In the genomic region with DNA sequence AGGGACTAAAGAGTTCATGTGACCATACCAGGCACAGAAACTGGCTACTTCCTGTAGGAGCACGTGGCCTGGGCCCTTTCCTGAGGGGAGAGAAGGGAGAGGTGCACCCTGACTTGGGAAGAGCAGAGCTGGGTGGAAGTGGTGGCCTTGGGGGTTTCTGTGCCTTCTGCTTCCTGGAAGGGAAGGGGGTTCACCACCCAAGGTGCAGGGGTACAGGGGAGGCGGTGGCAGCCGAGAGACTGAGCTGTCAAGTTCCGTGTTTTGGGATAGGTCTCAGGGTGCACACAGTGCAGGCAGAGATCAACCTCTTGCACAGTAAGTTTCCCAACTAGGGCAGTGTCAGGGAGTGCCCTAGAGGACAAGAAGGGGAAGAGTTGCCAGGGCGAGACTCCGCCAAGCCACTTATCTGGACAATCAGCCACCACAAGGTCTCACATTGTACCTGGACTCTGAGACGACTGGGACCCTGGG, we compare ENCODE assay signal across 14 cellular contexts. TPM values are rescaled to one million over a fixed set of nuclear protein-coding genes. Genes with fewer than 3 reads are reported as not detected.
DNase-seq lines count a peak whose midpoint lies in the region; ATAC-seq and TF ChIP-seq lines count a peak whose summit lies in the region.
"Had no signal": no experiment of that assay in that cellular context is flagged by ENCODE, and none has a peak within 500 bp of the region (broad histone marks: within the 10 kb centered on the region; RNA-seq: fewer than 3 reads in every experiment).

No MANE protein-coding gene starts in this region.

- no peak for ATAC-seq in activated T-cell treated with anti-CD3 and anti-CD28 coated beads, Interleukin-2, amount 50 U/mL, for 4 hours
- peak; percentile 82 for ATAC-seq in left lobe of liver

- H3K4me3 ChIP-seq in subcutaneous abdominal adipose tissue (ENCODE audit: low read depth in 1 of 5, low read length in 5 of 5) (peak overlapping the region in 2 of 5 donors; percentile 20 to 59), foreskin fibroblast (ENCODE audit: low read depth in 1 of 2, low read length in 2 of 2) (no peak overlapping the region)

- peaks cover 0 to 43% (median 42%) of the 10 kb centered on the region in 5 donors for H3K36me3 ChIP-seq in subcutaneous abdominal adipose tissue (ENCODE audit: control insufficient read depth in 5 of 5, insufficient read depth in 5 of 5, low read length in 5 of 5)

- intact Hi-C loops in activated CD4-positive, alpha-beta memory T cell treated with anti-CD3 and anti-CD28 coated beads for 36 hours (cut with micrococcal nuclease), result no loop called here

- no peak for TF ChIP-seq CTCF in foreskin fibroblast (IDR thresholded peaks at IDR 0.05; ENCODE audit: low read depth, low read length)

- no peaks in the 10 kb centered on the region for H3K9me3 ChIP-seq in subcutaneous abdominal adipose tissue (ENCODE audit: control insufficient read depth in 5 of 5, low read length in 5 of 5)

- peaks cover 6% of the 10 kb centered on the region for H3K4me1 Mint-ChIP-seq in activated T-cell treated with anti-CD3 and anti-CD28 coated beads, Interleukin-2, amount 50 U/mL, for 24 hours (ENCODE audit: low read depth)
- peaks cover 4% of the 10 kb centered on the region for H3K4me1 Mint-ChIP-seq in activated T-cell treated with anti-CD3 and anti-CD28 coated beads, Interleukin-2, amount 50 U/mL, for 4 hours (ENCODE audit: low read depth)
- H3K4me1 Mint-ChIP-seq in activated CD4-positive, alpha-beta memory T cell treated with anti-CD3 and anti-CD28 coated beads for 36 hours (ENCODE audit: low read depth), result peaks cover 8% of the 10 kb centered on the region

- peaks cover 9 to 42% (median 35%) of the 10 kb centered on the region in 5 donors for H3K4me1 ChIP-seq in subcutaneous abdominal adipose tissue (ENCODE audit: control insufficient read depth in 5 of 5, insufficient read depth in 5 of 5, low read length in 5 of 5)

- no peaks in the 10 kb centered on the region for H3K9me3 Mint-ChIP-seq in activated T-cell treated with anti-CD3 and anti-CD28 coated beads, Interleukin-2, amount 50 U/mL, for 24 hours
- H3K9me3 Mint-ChIP-seq in activated T-cell treated with anti-CD3 and anti-CD28 coated beads, Interleukin-2, amount 50 U/mL, for 4 hours, result no peaks in the 10 kb centered on the region
- no peaks in the 10 kb centered on the region for H3K9me3 Mint-ChIP-seq in activated CD4-positive, alpha-beta memory T cell treated with anti-CD3 and anti-CD28 coated beads for 36 hours
- H3K9me3 Mint-ChIP-seq: naive B cell had no signal

- POLR2A ChIA-PET in activated CD4-positive, alpha-beta memory T cell treated with anti-CD3 and anti-CD28 coated beads for 36 hours (lab: Charles Lee), result no interaction called here

- H3K27me3 Mint-ChIP-seq in activated T-cell treated with anti-CD3 and anti-CD28 coated beads, Interleukin-2, amount 50 U/mL, for 24 hours, result no peaks in the 10 kb centered on the region
- no peaks in the 10 kb centered on the region for H3K27me3 Mint-ChIP-seq in activated T-cell treated with anti-CD3 and anti-CD28 coated beads, Interleukin-2, amount 50 U/mL, for 4 hours (ENCODE audit: low read depth)
- H3K27me3 Mint-ChIP-seq in activated CD4-positive, alpha-beta memory T cell treated with anti-CD3 and anti-CD28 coated beads for 36 hours, result no peaks in the 10 kb centered on the region
- H3K27me3 Mint-ChIP-seq: naive B cell had no signal

- H3K27me3 ChIP-seq in subcutaneous abdominal adipose tissue (ENCODE audit: control insufficient read depth in 5 of 5, insufficient read depth in 4 of 5, low read length in 5 of 5), result no peaks in the 10 kb centered on the region

- peak overlapping the region; percentile 78 for H3K27ac ChIP-seq in subcutaneous abdominal adipose tissue (ENCODE audit: low read depth, low read length)
- H3K27ac ChIP-seq: VCaP had no signal

- DNase-seq in activated T-cell treated with anti-CD3 and anti-CD28 coated beads, Interleukin-2, amount 50 U/mL, for 24 hours, result no peak
- no peak for DNase-seq in activated T-cell treated with anti-CD3 and anti-CD28 coated beads, Interleukin-2, amount 50 U/mL, for 4 hours
- no peak for DNase-seq in activated CD4-positive, alpha-beta memory T cell treated with anti-CD3 and anti-CD28 coated beads for 36 hours
- DNase-seq in left lobe of liver (ENCODE audit: low spot score), result no peak
- DNase-seq in NCI-H2107 treated with DMSO at 0.1 percent for 48 hours (lab: John Stamatoyannopoulos, UW; ENCODE audit: unreplicated experiment), result no peak
- DNase-seq in NCI-H345 (lab: John Stamatoyannopoulos, UW), result no peak
- DNase-seq in foreskin fibroblast, result no peak
- DNase-seq: amniotic stem cell; effector CD8-positive, alpha-beta T cell; naive B cell; NCI-H1417 treated with DMSO at 0.1 percent for 48 hours; NK-92 treated with Interleukin-12 subunit alpha and Interleukin-12 subunit beta, amount 100 ng/mL, for 24 hours had no signal

- H3K27ac Mint-ChIP-seq in activated T-cell treated with anti-CD3 and anti-CD28 coated beads, Interleukin-2, amount 50 U/mL, for 24 hours, result peak overlapping the region; percentile 42
- H3K27ac Mint-ChIP-seq in activated CD4-positive, alpha-beta memory T cell treated with anti-CD3 and anti-CD28 coated beads for 36 hours, result peak overlapping the region; percentile 19

- H3K4me3 Mint-ChIP-seq in activated T-cell treated with anti-CD3 and anti-CD28 coated beads, Interleukin-2, amount 50 U/mL, for 24 hours, result no peak overlapping the region
- H3K4me3 Mint-ChIP-seq in activated T-cell treated with anti-CD3 and anti-CD28 coated beads, Interleukin-2, amount 50 U/mL, for 4 hours, result no peak overlapping the region
- H3K4me3 Mint-ChIP-seq in activated CD4-positive, alpha-beta memory T cell treated with anti-CD3 and anti-CD28 coated beads for 36 hours, result no peak overlapping the region
- H3K4me3 Mint-ChIP-seq: naive B cell had no signal

- H3K9ac ChIP-seq in subcutaneous abdominal adipose tissue (ENCODE audit: low read length in 5 of 5), result peak overlapping the region in 3 of 5 donors; percentile 2 to 4 (median 2)

- CTCF ChIA-PET in activated CD4-positive, alpha-beta memory T cell treated with anti-CD3 and anti-CD28 coated beads for 36 hours (lab: Charles Lee), result no interaction called here

- peaks cover 41% of the 10 kb centered on the region for H3K36me3 Mint-ChIP-seq in activated T-cell treated with anti-CD3 and anti-CD28 coated beads, Interleukin-2, amount 50 U/mL, for 24 hours (ENCODE audit: low read depth)
- peaks cover 29% of the 10 kb centered on the region for H3K36me3 Mint-ChIP-seq in activated T-cell treated with anti-CD3 and anti-CD28 coated beads, Interleukin-2, amount 50 U/mL, for 4 hours (ENCODE audit: insufficient read depth)
- H3K36me3 Mint-ChIP-seq in activated CD4-positive, alpha-beta memory T cell treated with anti-CD3 and anti-CD28 coated beads for 36 hours, result peaks cover 19% of the 10 kb centered on the region

RNA-seq across cellular contexts. Expression of a gene that starts 10.1 kb away (rescaled TPM):
- 10 to 100 TPM; 27.4 to 30.4 (median 30.2) TPM for total RNA-seq in activated T-cell treated with anti-CD3 and anti-CD28 coated beads, Interleukin-2, amount 50 U/mL, for 4 hours
- 10 to 100 TPM; 23.7 to 25.0 TPM for total RNA-seq in activated CD4-positive, alpha-beta memory T cell treated with anti-CD3 and anti-CD28 coated beads for 36 hours
- total RNA-seq in left lobe of liver, result 33.9 TPM

RNA-seq across cellular contexts. Expression of a gene that starts 11.0 kb away (rescaled TPM):
- 100 to 1,000 TPM in 1 of 3 donors, 10 to 100 TPM in 2; 95.0 to 112 (median 99.1) TPM for total RNA-seq in activated T-cell treated with anti-CD3 and anti-CD28 coated beads, Interleukin-2, amount 50 U/mL, for 4 hours
- 100 to 1,000 TPM; 105 to 106 TPM for total RNA-seq in activated CD4-positive, alpha-beta memory T cell treated with anti-CD3 and anti-CD28 coated beads for 36 hours
- total RNA-seq in left lobe of liver, result 76.5 TPM

RNA-seq across cellular contexts. Expression of a gene that starts 14.7 kb away (rescaled TPM):
- 10 to 100 TPM; 61.8 to 67.2 (median 66.7) TPM for total RNA-seq in activated T-cell treated with anti-CD3 and anti-CD28 coated beads, Interleukin-2, amount 50 U/mL, for 4 hours
- 10 to 100 TPM; 41.9 to 44.8 TPM for total RNA-seq in activated CD4-positive, alpha-beta memory T cell treated with anti-CD3 and anti-CD28 coated beads for 36 hours
- total RNA-seq in left lobe of liver, result 15.3 TPM
